8 cellular contexts compared by ENCODE assay signal in genomic region chr14:30427846-30428245, GRCh38.
"Had no signal": no experiment of that assay in that cellular context is flagged by ENCODE, and none has a peak within 500 bp of the region (broad histone marks: within the 10 kb centered on the region; RNA-seq: fewer than 3 reads in every experiment).

No MANE protein-coding gene starts in this region.

- H3K4me3 ChIP-seq: GM12878 had no signal

- ATAC-seq: GM12878 had no signal

- FAIRE-seq: G401.6, GM12878, GM12891, GM12892, GM18507, GM19239 had no signal

- DNase-seq: GDM1, GF-D8 had no signal
